8 cellular contexts compared by ENCODE assay signal in genomic region chr3:42831321-42831713, GRCh38. TPM values are rescaled to one million over a fixed set of nuclear protein-coding genes. Genes with fewer than 3 reads are reported as not detected.
DNase-seq lines count a peak whose midpoint lies in the region; ATAC-seq, FAIRE-seq and TF ChIP-seq lines count a peak whose summit lies in the region.

No MANE protein-coding gene starts in this region.

- no peak overlapping the region for H3K4me3 Mint-ChIP-seq in T-helper 2 cell treated with Interferon-gamma antibody and Interleukin-4, amounts not matched to agents 5 μg/mL and 100 μg/mL, for 36 hours
- H3K4me3 Mint-ChIP-seq in astrocyte (ENCODE audit: unreplicated experiment): no peak overlapping the region

- H3K36me3 ChIP-seq in astrocyte (ENCODE audit: insufficient read depth, low read length): no peaks in the 10 kb centered on the region

- H3K4me1 ChIP-seq in astrocyte (ENCODE audit: insufficient read depth, low read length): no peaks in the 10 kb centered on the region

- H2AFZ ChIP-seq in astrocyte (ENCODE audit: low read depth, low read length): no peak overlapping the region

- H3K27ac Mint-ChIP-seq in T-helper 2 cell treated with Interferon-gamma antibody and Interleukin-4, amounts not matched to agents 5 μg/mL and 100 μg/mL, for 36 hours: no peak overlapping the region
- H3K27ac Mint-ChIP-seq in astrocyte (ENCODE audit: unreplicated experiment): no peak overlapping the region

- no peaks in the 10 kb centered on the region for H3K9me3 Mint-ChIP-seq in T-helper 2 cell treated with Interferon-gamma antibody and Interleukin-4, amounts not matched to agents 5 μg/mL and 100 μg/mL, for 36 hours
- H3K9me3 Mint-ChIP-seq in astrocyte (ENCODE audit: unreplicated experiment): peaks cover 3% of the 10 kb centered on the region

- ATAC-seq in GM19452 (IDR thresholded peaks at IDR 0.05; ENCODE audit: unreplicated experiment): peak; percentile 66
- no peak for ATAC-seq in HG02870 (IDR thresholded peaks at IDR 0.05; ENCODE audit: unreplicated experiment)

- H3K4me2 ChIP-seq in astrocyte (ENCODE audit: low read length): no peak overlapping the region

- no peaks in the 10 kb centered on the region for H3K79me2 ChIP-seq in astrocyte (ENCODE audit: insufficient read depth, low read length)

- peak; percentile 43 for DNase-seq in AG10803 (ENCODE audit: low read depth)
- DNase-seq in NCI-H1092 treated with DMSO at 0.1 percent for 48 hours (lab: John Stamatoyannopoulos, UW): peak; percentile 67
- DNase-seq in T-helper 2 cell treated with Interferon-gamma antibody and Interleukin-4, amounts not matched to agents 5 μg/mL and 100 μg/mL, for 36 hours (ENCODE audit: low spot score): peak; percentile 70
- no peak for DNase-seq in astrocyte (ENCODE audit: low read depth)
- DNase-seq in iPS DF 4.7 (ENCODE audit: extremely low read depth, low spot score): peak; percentile 53
- peak; percentile 69 to 87 (median 72) for DNase-seq in stimulated activated CD4-positive, alpha-beta T cell treated with anti-CD3 and anti-CD28 coated beads, Interleukin-12 subunit alpha, Interleukin-12 subunit beta, amount 100 ng/mL, for 48 hours (ENCODE audit: low read depth in 2 of 3, low spot score in 1 of 3)

- H3K36me3 Mint-ChIP-seq in T-helper 2 cell treated with Interferon-gamma antibody and Interleukin-4, amounts not matched to agents 5 μg/mL and 100 μg/mL, for 36 hours (ENCODE audit: low read depth): no peaks in the 10 kb centered on the region
- no peaks in the 10 kb centered on the region for H3K36me3 Mint-ChIP-seq in astrocyte (ENCODE audit: low read depth, unreplicated experiment)

- no peaks in the 10 kb centered on the region for H4K20me1 ChIP-seq in astrocyte (ENCODE audit: insufficient read depth, low read length)

- no peaks in the 10 kb centered on the region for H3K9me3 ChIP-seq in astrocyte (ENCODE audit: insufficient read depth, low read depth, low read length)

- H3K4me1 Mint-ChIP-seq in T-helper 2 cell treated with Interferon-gamma antibody and Interleukin-4, amounts not matched to agents 5 μg/mL and 100 μg/mL, for 36 hours (ENCODE audit: low read depth): peaks cover 9% of the 10 kb centered on the region
- peaks cover 6% of the 10 kb centered on the region for H3K4me1 Mint-ChIP-seq in astrocyte (ENCODE audit: low read depth, unreplicated experiment)

- H3K27ac ChIP-seq in astrocyte (ENCODE audit: low read depth, low read length): no peak overlapping the region

- H3K27me3 Mint-ChIP-seq in T-helper 2 cell treated with Interferon-gamma antibody and Interleukin-4, amounts not matched to agents 5 μg/mL and 100 μg/mL, for 36 hours (ENCODE audit: low read depth): peaks cover 21% of the 10 kb centered on the region
- H3K27me3 Mint-ChIP-seq in astrocyte (ENCODE audit: low read depth, unreplicated experiment): peaks cover 10% of the 10 kb centered on the region

- no peak overlapping the region for H3K9ac ChIP-seq in astrocyte (ENCODE audit: low read length)

- FAIRE-seq in astrocyte (lab: Jason Lieb, UNC): no peak

- H3K4me3 ChIP-seq in AG10803 (ENCODE audit: low read length): no peak overlapping the region
- no peak overlapping the region for H3K4me3 ChIP-seq in astrocyte (ENCODE audit: insufficient read depth, low read depth, low read length)

- TF ChIP-seq CTCF in AG10803 (conservative IDR thresholded peaks at IDR 0.05; ENCODE audit: low read length) (peak; percentile 63), astrocyte (IDR thresholded peaks at IDR 0.05; ENCODE audit: insufficient read depth, low read depth, low read length) (peak; percentile 59)

- H3K27me3 ChIP-seq in astrocyte (ENCODE audit: insufficient read depth, low read length): no peaks in the 10 kb centered on the region

RNA-seq across cellular contexts. Expression of gene ACKR2, which starts 22.1 kb away (rescaled TPM):
- total RNA-seq in astrocyte: 1.7 and 2.1 TPM in 2 replicates

RNA-seq across cellular contexts. Expression of gene HIGD1A, which starts 27.0 kb away (rescaled TPM):
- 125 and 150 TPM in 2 replicates for total RNA-seq in astrocyte

RNA-seq across cellular contexts. Expression of gene CYP8B1, which starts 44.4 kb away (rescaled TPM):
- not detected in 2 replicates for total RNA-seq in astrocyte

RNA-seq across cellular contexts. Expression of gene CCDC13, which starts 58.3 kb away (rescaled TPM):
- total RNA-seq in astrocyte: 0.84 and 1.3 TPM in 2 replicates
